1 cellular context compared by ENCODE assay signal in genomic region chr5:163459888-163460561, GRCh38.
TF ChIP-seq lines count a peak whose summit lies in the region.

Gene NUDCD2, minus strand, starts transcription at chr5:163460102. Its CDS starts 52 bp downstream, at chr5:163460050.

TF ChIP-seq in K562, 482 proteins besides CTCF, POLR2A, EP300 and RAD21 (continued from another document and continues in another):
- TF ChIP-seq RREB1 (CRISPR knock-in tag; IDR thresholded peaks at IDR 0.05) (no peak), TFE3 (CRISPR knock-in tag; IDR thresholded peaks at IDR 0.05) (no peak), RBBP5 (IDR thresholded peaks at IDR 0.05; ENCODE audit: borderline replicate concordance, insufficient read depth, low read length, poor library complexity, severe bottlenecking) (peak; percentile 92), NFATC3 (IDR thresholded peaks at IDR 0.05) (no peak), PHF21A (IDR thresholded peaks at IDR 0.05; ENCODE audit: borderline replicate concordance, low read depth) (no peak), HCFC1 (IDR thresholded peaks at IDR 0.05; ENCODE audit: low read depth, low read length) (no peak; the same call in 1 of the 2 replicates), ZNF12 (CRISPR knock-in tag; IDR thresholded peaks at IDR 0.05) (0 out of 2 replicates have a peak, but pooled peaks have one; percentile 23), KDM5B (IDR thresholded peaks at IDR 0.05; ENCODE audit: insufficient replicate concordance, low read depth, low read length) (peak; percentile 80), NFIC (IDR thresholded peaks at IDR 0.05) (peak; percentile 50; the same call in 1 of the 2 replicates), CHD1 (IDR thresholded peaks at IDR 0.05; ENCODE audit: low read length) (no peak), SMARCC2 (IDR thresholded peaks at IDR 0.05; ENCODE audit: low read depth) (no peak), ZNF41 (CRISPR knock-in tag; conservative IDR thresholded peaks at IDR 0.05) (no peak), ZNF449 (CRISPR knock-in tag; IDR thresholded peaks at IDR 0.05) (no peak), ZNF592 (IDR thresholded peaks at IDR 0.05) (0 out of 2 replicates have a peak, but pooled peaks have one; percentile 54), ZFP36 (IDR thresholded peaks at IDR 0.05; ENCODE audit: low read depth, low read length, partially characterized antibody) (no peak), ZBTB12 (CRISPR knock-in tag; IDR thresholded peaks at IDR 0.05) (no peak), SMAD1 (IDR thresholded peaks at IDR 0.05; ENCODE audit: low read depth, low read length, partially characterized antibody) (peak; percentile 87), KDM1A (IDR thresholded peaks at IDR 0.05) (no peak), CHCHD3 (CRISPR knock-in tag; IDR thresholded peaks at IDR 0.05) (no peak), CGGBP1 (CRISPR knock-in tag; IDR thresholded peaks at IDR 0.05) (no peak), PPARD (CRISPR knock-in tag; IDR thresholded peaks at IDR 0.05) (no peak), E2F8 (IDR thresholded peaks at IDR 0.05; ENCODE audit: low read depth, partially characterized antibody) (peak; percentile 22), CAMTA2 (CRISPR knock-in tag; conservative IDR thresholded peaks at IDR 0.05) (no peak), ZBTB17 (CRISPR knock-in tag; IDR thresholded peaks at IDR 0.05) (peak; percentile 71; the same call in 1 of the 2 replicates), ZNF134 (CRISPR knock-in tag; conservative IDR thresholded peaks at IDR 0.05) (no peak), HMGN3 (IDR thresholded peaks at IDR 0.05; ENCODE audit: borderline replicate concordance, extremely low read depth, insufficient read length, low read depth, low read length) (peak; percentile 72), PTTG1 (tag; IDR thresholded peaks at IDR 0.05; ENCODE audit: low read depth) (no peak), ZNF778 (CRISPR knock-in tag; IDR thresholded peaks at IDR 0.05) (no peak), FOXM1 (IDR thresholded peaks at IDR 0.05; ENCODE audit: low read depth) (no peak), FOXM1 (CRISPR knock-in tag; IDR thresholded peaks at IDR 0.05; ENCODE audit: low read depth) (no peak; the same call in 1 of the 2 replicates), ZSCAN32 (CRISPR knock-in tag; IDR thresholded peaks at IDR 0.05) (no peak), MITF (IDR thresholded peaks at IDR 0.05) (no peak), DNMT1 (IDR thresholded peaks at IDR 0.05) (no peak), ZNF316 (IDR thresholded peaks at IDR 0.05) (0 out of 2 replicates have a peak, but pooled peaks have one; percentile 15), NR2F6 (CRISPR knock-in tag; IDR thresholded peaks at IDR 0.05) (no peak), VEZF1 (CRISPR knock-in tag; IDR thresholded peaks at IDR 0.05) (no peak; the same call in 1 of the 2 replicates), ZNF695 (CRISPR knock-in tag; IDR thresholded peaks at IDR 0.05) (no peak), FOXJ3 (CRISPR knock-in tag; IDR thresholded peaks at IDR 0.05) (no peak), ZNF75A (CRISPR knock-in tag; IDR thresholded peaks at IDR 0.05) (no peak), NR3C1 (CRISPR knock-in tag; IDR thresholded peaks at IDR 0.05) (peak; percentile 81; the same call in 1 of the 2 replicates), SP2 (IDR thresholded peaks at IDR 0.05; ENCODE audit: extremely low read depth, low read depth, low read length, poor library complexity, severe bottlenecking) (peak; percentile 53), TARDBP (IDR thresholded peaks at IDR 0.05) (0 out of 2 replicates have a peak, but pooled peaks have one; percentile 78), CBX1 (IDR thresholded peaks at IDR 0.05; ENCODE audit: low read depth) (peak; percentile 60; the same call in 1 of the 2 replicates), NEUROD1 (IDR thresholded peaks at IDR 0.05; ENCODE audit: borderline replicate concordance, low read depth, low read length, partially characterized antibody) (no peak)
